In genomic region chr7:128056901-128057300, GRCh38 we compare ENCODE assay signal across 16 cellular contexts.
DNase-seq lines count a peak whose midpoint lies in the region; ATAC-seq and TF ChIP-seq lines count a peak whose summit lies in the region.
"Had no signal": no experiment of that assay in that cellular context is flagged by ENCODE, and none has a peak within 500 bp of the region (broad histone marks: within the 10 kb centered on the region; RNA-seq: fewer than 3 reads in every experiment).

No MANE protein-coding gene starts in this region.

- H3K36me3 ChIP-seq in adipocyte (ENCODE audit: control insufficient read depth, insufficient read depth, low read length, severe bottlenecking): peaks cover 16% of the 10 kb centered on the region

- no peak for ATAC-seq in GM21529 (IDR thresholded peaks at IDR 0.05; ENCODE audit: unreplicated experiment)
- ATAC-seq in GM19023 (IDR thresholded peaks at IDR 0.05; ENCODE audit: unreplicated experiment): no peak
- ATAC-seq: activated CD8-positive, alpha-beta T cell treated with anti-CD3 and anti-CD28 coated beads, Interleukin-2, amount 10 ng/mL, durations not matched to agents 7 days and 5 days; GM12878 had no signal

- no peak overlapping the region for H3K9ac ChIP-seq in adipocyte (ENCODE audit: low read length)

- POLR2A ChIA-PET in AG04449 (lab: Yijun Ruan, JAX): no interaction called here

- CTCF ChIA-PET in AG04449 (lab: Yijun Ruan, JAX): interaction anchor here (1.0 to 1.6 kb wide), 4 partner anchors 13 to 349 kb away, joined by 4 to 8 read pairs (median 4); no protein-coding TSS in a partner anchor

- no peak for TF ChIP-seq CTCF in AG04449 (IDR thresholded peaks at IDR 0.05; ENCODE audit: insufficient read depth, low read length, missing control alignments)

- no peaks in the 10 kb centered on the region for H3K9me3 ChIP-seq in adipocyte (ENCODE audit: control insufficient read depth, low read length)
- H3K9me3 ChIP-seq: testis had no signal

- H3K4me1 ChIP-seq in adipocyte (ENCODE audit: control insufficient read depth, insufficient read depth, low read length): peaks cover 4% of the 10 kb centered on the region
- H3K4me1 ChIP-seq: testis had no signal

- DNase-seq in AG04449 (ENCODE audit: low read depth, low spot score): peak; percentile 65
- peak; percentile 61 for DNase-seq in HS-27A (ENCODE audit: low read depth)
- DNase-seq in adipocyte (ENCODE audit: low read depth): peak; percentile 89
- DNase-seq in hepatic stellate cell (ENCODE audit: low spot score): peak; percentile 79
- no peak for DNase-seq in NCI-H2107 (lab: John Stamatoyannopoulos, UW)
- no peak for DNase-seq in islet precursor cell
- DNase-seq: activated CD8-positive, alpha-beta T cell treated with anti-CD3 and anti-CD28 coated beads, Interleukin-2, amount 10 ng/mL, durations not matched to agents 7 days and 5 days; activated gamma-delta T cell treated with Interleukin-2 at 50 U/mL for 16 hours; KG1; NCI-H1436 treated with DMSO at 0.1 percent for 48 hours; NCI-H526; occipital lobe; testis had no signal

- H3K27me3 ChIP-seq in adipocyte (replicated peaks; ENCODE audit: control insufficient read depth, insufficient read depth, low read length): no peaks in the 10 kb centered on the region
- H3K27me3 ChIP-seq: testis had no signal

- H3K4me3 ChIP-seq in AG04449 (ENCODE audit: low read depth, low read length): no peak overlapping the region
- no peak overlapping the region for H3K4me3 ChIP-seq in adipocyte (ENCODE audit: low read length)
- H3K4me3 ChIP-seq: GM12878, testis had no signal

Comparison
In these comparisons a context has a peak if more than half of its experiments do, and no peak if none do; other contexts are left out.
1. DNase-seq: peak in AG04449 (single experiment), HS-27A (single experiment), adipocyte (single experiment) and hepatic stellate cell (single experiment); none in NCI-H2107 (single experiment) and islet precursor cell (single experiment).